Comparison of ENCODE assay signal across 1 cellular context in the genomic region with DNA sequence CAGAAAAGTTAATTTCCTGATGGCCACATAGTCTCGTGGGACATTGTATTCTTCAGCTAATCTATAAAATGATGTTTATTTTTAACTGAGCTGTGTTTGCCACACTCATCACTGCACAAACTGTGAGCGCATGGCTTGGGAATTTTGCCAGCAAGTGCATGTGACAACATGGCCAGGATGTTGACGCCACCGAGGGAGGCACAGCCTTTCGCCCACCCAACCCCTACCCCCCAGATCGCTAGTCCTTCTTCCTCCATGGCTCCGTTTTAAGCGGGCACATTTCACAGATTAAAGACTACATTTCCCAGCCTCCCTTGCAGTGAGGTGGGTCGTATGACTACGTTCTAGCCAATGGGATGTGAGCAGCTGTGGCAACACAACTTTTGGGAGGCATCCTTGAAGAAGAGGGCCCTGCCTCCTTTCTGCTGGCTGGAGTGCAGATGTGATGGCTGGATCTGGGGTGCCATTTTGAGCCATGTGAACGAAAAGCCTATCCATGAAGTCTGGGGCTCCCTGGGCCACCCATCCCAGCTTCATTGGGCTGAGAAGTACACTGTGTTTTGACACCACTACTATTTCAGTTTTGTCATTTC.
A peak's percentile ranks its signal among the peaks of the same experiment; 100 is the strongest.
TF ChIP-seq lines count a peak whose summit lies in the region.

No MANE protein-coding gene starts in this region.

TF ChIP-seq in H1, 55 proteins besides CTCF, POLR2A, EP300 and RAD21:
- peak; percentile 67 for TF ChIP-seq SIX5 (IDR thresholded peaks at IDR 0.05; ENCODE audit: low read depth, low read length)
- TF ChIP-seq RFX5 (IDR thresholded peaks at IDR 0.05; ENCODE audit: borderline replicate concordance, low read depth, low read length) = no peak
- peak in 1 of 2 experiments; percentile 92; a peak in 1 of 4 replicates for TF ChIP-seq HDAC2 (IDR thresholded peaks at IDR 0.05; ENCODE audit: borderline replicate concordance in 1 of 2, low read depth in 2 of 2, low read length in 2 of 2)
- no peak for TF ChIP-seq SAP30 (IDR thresholded peaks at IDR 0.05; ENCODE audit: insufficient read depth, insufficient replicate concordance, low read length)
- TF ChIP-seq CHD2 (IDR thresholded peaks at IDR 0.05; ENCODE audit: low read length) = 0 out of 2 replicates have a peak, but pooled peaks have one; percentile 22
- no peak for TF ChIP-seq TEAD4 (IDR thresholded peaks at IDR 0.05; ENCODE audit: low read depth, low read length)
- TF ChIP-seq, protein P1, sequence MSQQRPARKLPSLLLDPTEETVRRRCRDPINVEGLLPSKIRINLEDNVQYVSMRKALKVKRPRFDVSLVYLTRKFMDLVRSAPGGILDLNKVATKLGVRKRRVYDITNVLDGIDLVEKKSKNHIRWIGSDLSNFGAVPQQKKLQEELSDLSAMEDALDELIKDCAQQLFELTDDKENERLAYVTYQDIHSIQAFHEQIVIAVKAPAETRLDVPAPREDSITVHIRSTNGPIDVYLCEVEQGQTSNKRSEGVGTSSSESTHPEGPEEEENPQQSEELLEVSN (IDR thresholded peaks at IDR 0.05) = no peak
- TF ChIP-seq KDM1A (IDR thresholded peaks at IDR 0.05; ENCODE audit: borderline replicate concordance, low read length) = peak; percentile 98
- TF ChIP-seq, protein P2, sequence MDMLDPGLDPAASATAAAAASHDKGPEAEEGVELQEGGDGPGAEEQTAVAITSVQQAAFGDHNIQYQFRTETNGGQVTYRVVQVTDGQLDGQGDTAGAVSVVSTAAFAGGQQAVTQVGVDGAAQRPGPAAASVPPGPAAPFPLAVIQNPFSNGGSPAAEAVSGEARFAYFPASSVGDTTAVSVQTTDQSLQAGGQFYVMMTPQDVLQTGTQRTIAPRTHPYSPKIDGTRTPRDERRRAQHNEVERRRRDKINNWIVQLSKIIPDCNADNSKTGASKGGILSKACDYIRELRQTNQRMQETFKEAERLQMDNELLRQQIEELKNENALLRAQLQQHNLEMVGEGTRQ (IDR thresholded peaks at IDR 0.05; ENCODE audit: low read length) = peak; percentile 73
- peak; percentile 52 for TF ChIP-seq SP1 (IDR thresholded peaks at IDR 0.05; ENCODE audit: low read depth, low read length)
- peak; percentile 12; the same call in 1 of the 2 replicates for TF ChIP-seq CREB1 (IDR thresholded peaks at IDR 0.05)
- TF ChIP-seq ZNF274 (IDR thresholded peaks at IDR 0.05; ENCODE audit: borderline replicate concordance, extremely low read depth, low read length) = no peak
- no peak for TF ChIP-seq EGR1 (IDR thresholded peaks at IDR 0.05; ENCODE audit: borderline replicate concordance, low read depth, low read length)
- TF ChIP-seq, protein P3, sequence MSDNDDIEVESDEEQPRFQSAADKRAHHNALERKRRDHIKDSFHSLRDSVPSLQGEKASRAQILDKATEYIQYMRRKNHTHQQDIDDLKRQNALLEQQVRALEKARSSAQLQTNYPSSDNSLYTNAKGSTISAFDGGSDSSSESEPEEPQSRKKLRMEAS (IDR thresholded peaks at IDR 0.05) = peak; percentile 5; the same call in 1 of the 2 replicates
- no peak for TF ChIP-seq RNF2 (IDR thresholded peaks at IDR 0.05; ENCODE audit: borderline replicate concordance, low read depth, low read length, missing control alignments, poor library complexity, severe bottlenecking)
- no peak for TF ChIP-seq SRF (IDR thresholded peaks at IDR 0.05; ENCODE audit: low read depth, low read length)
- no peak for TF ChIP-seq TCF12 (IDR thresholded peaks at IDR 0.05; ENCODE audit: low read depth, low read length)
- peak; percentile 32; the same call in 1 of the 2 replicates for TF ChIP-seq YY1 (IDR thresholded peaks at IDR 0.05; ENCODE audit: low read depth, low read length)
- TF ChIP-seq, protein P4, sequence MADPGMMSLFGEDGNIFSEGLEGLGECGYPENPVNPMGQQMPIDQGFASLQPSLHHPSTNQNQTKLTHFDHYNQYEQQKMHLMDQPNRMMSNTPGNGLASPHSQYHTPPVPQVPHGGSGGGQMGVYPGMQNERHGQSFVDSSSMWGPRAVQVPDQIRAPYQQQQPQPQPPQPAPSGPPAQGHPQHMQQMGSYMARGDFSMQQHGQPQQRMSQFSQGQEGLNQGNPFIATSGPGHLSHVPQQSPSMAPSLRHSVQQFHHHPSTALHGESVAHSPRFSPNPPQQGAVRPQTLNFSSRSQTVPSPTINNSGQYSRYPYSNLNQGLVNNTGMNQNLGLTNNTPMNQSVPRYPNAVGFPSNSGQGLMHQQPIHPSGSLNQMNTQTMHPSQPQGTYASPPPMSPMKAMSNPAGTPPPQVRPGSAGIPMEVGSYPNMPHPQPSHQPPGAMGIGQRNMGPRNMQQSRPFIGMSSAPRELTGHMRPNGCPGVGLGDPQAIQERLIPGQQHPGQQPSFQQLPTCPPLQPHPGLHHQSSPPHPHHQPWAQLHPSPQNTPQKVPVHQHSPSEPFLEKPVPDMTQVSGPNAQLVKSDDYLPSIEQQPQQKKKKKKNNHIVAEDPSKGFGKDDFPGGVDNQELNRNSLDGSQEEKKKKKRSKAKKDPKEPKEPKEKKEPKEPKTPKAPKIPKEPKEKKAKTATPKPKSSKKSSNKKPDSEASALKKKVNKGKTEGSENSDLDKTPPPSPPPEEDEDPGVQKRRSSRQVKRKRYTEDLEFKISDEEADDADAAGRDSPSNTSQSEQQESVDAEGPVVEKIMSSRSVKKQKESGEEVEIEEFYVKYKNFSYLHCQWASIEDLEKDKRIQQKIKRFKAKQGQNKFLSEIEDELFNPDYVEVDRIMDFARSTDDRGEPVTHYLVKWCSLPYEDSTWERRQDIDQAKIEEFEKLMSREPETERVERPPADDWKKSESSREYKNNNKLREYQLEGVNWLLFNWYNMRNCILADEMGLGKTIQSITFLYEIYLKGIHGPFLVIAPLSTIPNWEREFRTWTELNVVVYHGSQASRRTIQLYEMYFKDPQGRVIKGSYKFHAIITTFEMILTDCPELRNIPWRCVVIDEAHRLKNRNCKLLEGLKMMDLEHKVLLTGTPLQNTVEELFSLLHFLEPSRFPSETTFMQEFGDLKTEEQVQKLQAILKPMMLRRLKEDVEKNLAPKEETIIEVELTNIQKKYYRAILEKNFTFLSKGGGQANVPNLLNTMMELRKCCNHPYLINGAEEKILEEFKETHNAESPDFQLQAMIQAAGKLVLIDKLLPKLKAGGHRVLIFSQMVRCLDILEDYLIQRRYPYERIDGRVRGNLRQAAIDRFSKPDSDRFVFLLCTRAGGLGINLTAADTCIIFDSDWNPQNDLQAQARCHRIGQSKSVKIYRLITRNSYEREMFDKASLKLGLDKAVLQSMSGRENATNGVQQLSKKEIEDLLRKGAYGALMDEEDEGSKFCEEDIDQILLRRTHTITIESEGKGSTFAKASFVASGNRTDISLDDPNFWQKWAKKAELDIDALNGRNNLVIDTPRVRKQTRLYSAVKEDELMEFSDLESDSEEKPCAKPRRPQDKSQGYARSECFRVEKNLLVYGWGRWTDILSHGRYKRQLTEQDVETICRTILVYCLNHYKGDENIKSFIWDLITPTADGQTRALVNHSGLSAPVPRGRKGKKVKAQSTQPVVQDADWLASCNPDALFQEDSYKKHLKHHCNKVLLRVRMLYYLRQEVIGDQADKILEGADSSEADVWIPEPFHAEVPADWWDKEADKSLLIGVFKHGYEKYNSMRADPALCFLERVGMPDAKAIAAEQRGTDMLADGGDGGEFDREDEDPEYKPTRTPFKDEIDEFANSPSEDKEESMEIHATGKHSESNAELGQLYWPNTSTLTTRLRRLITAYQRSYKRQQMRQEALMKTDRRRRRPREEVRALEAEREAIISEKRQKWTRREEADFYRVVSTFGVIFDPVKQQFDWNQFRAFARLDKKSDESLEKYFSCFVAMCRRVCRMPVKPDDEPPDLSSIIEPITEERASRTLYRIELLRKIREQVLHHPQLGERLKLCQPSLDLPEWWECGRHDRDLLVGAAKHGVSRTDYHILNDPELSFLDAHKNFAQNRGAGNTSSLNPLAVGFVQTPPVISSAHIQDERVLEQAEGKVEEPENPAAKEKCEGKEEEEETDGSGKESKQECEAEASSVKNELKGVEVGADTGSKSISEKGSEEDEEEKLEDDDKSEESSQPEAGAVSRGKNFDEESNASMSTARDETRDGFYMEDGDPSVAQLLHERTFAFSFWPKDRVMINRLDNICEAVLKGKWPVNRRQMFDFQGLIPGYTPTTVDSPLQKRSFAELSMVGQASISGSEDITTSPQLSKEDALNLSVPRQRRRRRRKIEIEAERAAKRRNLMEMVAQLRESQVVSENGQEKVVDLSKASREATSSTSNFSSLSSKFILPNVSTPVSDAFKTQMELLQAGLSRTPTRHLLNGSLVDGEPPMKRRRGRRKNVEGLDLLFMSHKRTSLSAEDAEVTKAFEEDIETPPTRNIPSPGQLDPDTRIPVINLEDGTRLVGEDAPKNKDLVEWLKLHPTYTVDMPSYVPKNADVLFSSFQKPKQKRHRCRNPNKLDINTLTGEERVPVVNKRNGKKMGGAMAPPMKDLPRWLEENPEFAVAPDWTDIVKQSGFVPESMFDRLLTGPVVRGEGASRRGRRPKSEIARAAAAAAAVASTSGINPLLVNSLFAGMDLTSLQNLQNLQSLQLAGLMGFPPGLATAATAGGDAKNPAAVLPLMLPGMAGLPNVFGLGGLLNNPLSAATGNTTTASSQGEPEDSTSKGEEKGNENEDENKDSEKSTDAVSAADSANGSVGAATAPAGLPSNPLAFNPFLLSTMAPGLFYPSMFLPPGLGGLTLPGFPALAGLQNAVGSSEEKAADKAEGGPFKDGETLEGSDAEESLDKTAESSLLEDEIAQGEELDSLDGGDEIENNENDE (IDR thresholded peaks at IDR 0.05; ENCODE audit: insufficient replicate concordance, low read length) = no peak
- no peak for TF ChIP-seq NANOG (IDR thresholded peaks at IDR 0.05; ENCODE audit: insufficient read depth, low read depth, low read length, poor library complexity, severe bottlenecking)
- TF ChIP-seq GTF2F1 (IDR thresholded peaks at IDR 0.05; ENCODE audit: borderline replicate concordance, low read depth, low read length) = no peak
